In the genomic region with DNA sequence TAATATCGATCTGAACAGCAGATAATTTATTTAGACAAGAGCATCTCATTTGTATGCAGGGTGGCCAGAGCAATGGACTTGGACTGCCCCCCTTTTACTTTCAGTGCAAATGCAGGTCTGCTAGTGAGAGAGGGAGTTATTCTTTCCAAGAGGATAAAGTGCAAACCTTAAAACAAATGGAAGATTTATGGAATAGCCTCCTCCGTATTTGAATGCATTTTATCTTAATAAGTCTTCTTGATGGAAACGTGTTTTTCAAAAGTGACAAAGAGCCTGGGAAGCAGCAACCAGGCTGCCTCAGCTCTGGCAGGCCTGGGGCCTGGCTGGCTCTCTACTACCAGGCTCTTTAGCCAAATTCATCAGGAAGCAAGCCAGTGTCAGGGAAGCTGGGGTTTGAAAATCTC, we compare ENCODE assay signal across 18 cellular contexts. TPM values are rescaled to one million over a fixed set of nuclear protein-coding genes. Genes with fewer than 3 reads are reported as not detected.
A peak's percentile ranks its signal among the peaks of the same experiment; 100 is the strongest.
DNase-seq lines count a peak whose midpoint lies in the region; ATAC-seq, FAIRE-seq and TF ChIP-seq lines count a peak whose summit lies in the region.
"Had no signal": no experiment of that assay in that cellular context is flagged by ENCODE, and none has a peak within 500 bp of the region (broad histone marks: within the 10 kb centered on the region; RNA-seq: fewer than 3 reads in every experiment).

No MANE protein-coding gene starts in this region.

- CTCF ChIA-PET in HepG2 (lab: Yijun Ruan, JAX; ENCODE audit: low intra/inter-chr PET ratio, low total read pairs), result no interaction called here
- CTCF ChIA-PET in CD8-positive, alpha-beta T cell (lab: Charles Lee), result no interaction called here

- H3K9me3 Mint-ChIP-seq in endodermal cell, result no peaks in the 10 kb centered on the region
- H3K9me3 Mint-ChIP-seq in CD8-positive, alpha-beta T cell, result no peaks in the 10 kb centered on the region

- no peak overlapping the region for H3K18ac ChIP-seq in mesenchymal stem cell (ENCODE audit: low read depth in 1 of 2, low read length in 2 of 2)

- no peak overlapping the region for H2BK120ac ChIP-seq in mesenchymal stem cell (ENCODE audit: low read depth, low read length)

- peaks cover 60% of the 10 kb centered on the region for H3K79me2 ChIP-seq in HepG2 (ENCODE audit: insufficient read depth, low read length)

- WGBS in HepG2 (ENCODE audit: low lambda C conversion rate), result 77% methylated on average over 3 of the region's 3 CpGs
- 47% methylated on average over 3 of the region's 3 CpGs for WGBS in right lobe of liver (ENCODE audit: insufficient coverage, low coverage, low lambda C conversion rate, missing lambda C conversion rate)
- 24 to 34% methylated on average over 2 to 3 of the region's 3 CpGs for WGBS in endodermal cell (ENCODE audit: insufficient coverage in 1 of 2, insufficient read length in 1 of 2), 2 experiments
- 72% methylated on average over 3 of the region's 3 CpGs for WGBS in mesenchymal stem cell

- H3K27ac ChIP-seq in HepG2 (ENCODE audit: extremely low read length, insufficient read depth, low read length) (no peak overlapping the region), right lobe of liver (no peak overlapping the region), endodermal cell (ENCODE audit: low read depth, low read length) (peak overlapping the region; percentile 52), mesenchymal stem cell (ENCODE audit: low read length, poor library complexity, severe bottlenecking) (no peak overlapping the region)
- no peak overlapping the region for H3K27ac ChIP-seq in CD8-positive, alpha-beta T cell (ENCODE audit: low read depth, low read length)
- H3K27ac ChIP-seq: A549 had no signal

- TF ChIP-seq CTCF in HepG2 (CRISPR knock-in tag; IDR thresholded peaks at IDR 0.05) (0 out of 2 replicates have a peak, but pooled peaks have one; percentile 9), right lobe of liver (IDR thresholded peaks at IDR 0.05) (no peak), endodermal cell (conservative IDR thresholded peaks at IDR 0.05) (no peak)
- TF ChIP-seq CTCF in CD8-positive, alpha-beta T cell (IDR thresholded peaks at IDR 0.05), result no peak

- no peak overlapping the region for H2AK5ac ChIP-seq in mesenchymal stem cell (ENCODE audit: low read length, severe bottlenecking)

- ATAC-seq in HepG2 (0 out of 3 replicates have a peak, but pooled peaks have one; percentile 10), right lobe of liver (no peak)
- no peak for ATAC-seq in CD8-positive, alpha-beta T cell
- ATAC-seq: A549; activated CD4-positive, CD25-positive, alpha-beta regulatory T cell treated with anti-CD3 and anti-CD28 coated beads, Interleukin-2, amount 50 U/mL, for 24 hours had no signal

- H2BK5ac ChIP-seq in mesenchymal stem cell (ENCODE audit: low read depth, low read length, poor library complexity, severe bottlenecking), result no peak overlapping the region

- no peaks in the 10 kb centered on the region for H3K36me3 Mint-ChIP-seq in endodermal cell (ENCODE audit: low read depth)
- no peaks in the 10 kb centered on the region for H3K36me3 Mint-ChIP-seq in CD8-positive, alpha-beta T cell

- H3K9me3 ChIP-seq in HepG2 (ENCODE audit: low read length), result no peaks in the 10 kb centered on the region
- no peaks in the 10 kb centered on the region for H3K9me3 ChIP-seq in right lobe of liver
- H3K9me3 ChIP-seq in endodermal cell (ENCODE audit: control insufficient read depth, low read length), result no peaks in the 10 kb centered on the region
- H3K9me3 ChIP-seq in mesenchymal stem cell (ENCODE audit: control insufficient read depth, low read length), result no peaks in the 10 kb centered on the region
- H3K9me3 ChIP-seq in CD8-positive, alpha-beta T cell (ENCODE audit: low read length), result no peaks in the 10 kb centered on the region
- H3K9me3 ChIP-seq: A549, thyroid gland had no signal

- H3K4me3 Mint-ChIP-seq in endodermal cell, result no peak overlapping the region
- no peak overlapping the region for H3K4me3 Mint-ChIP-seq in CD8-positive, alpha-beta T cell

- in situ Hi-C loops in HepG2 (cut with HindIII; ENCODE audit: extremely low pct_ligation_motif_present, low pct_unique_long_range_greater_than_20kb), result loop anchor here (10.0 kb wide), 1 partner anchor 325 kb away; no protein-coding TSS in a partner anchor

- TF ChIP-seq POLR2A in HepG2 (IDR thresholded peaks at IDR 0.05; ENCODE audit: insufficient read depth in 1 of 2, low read depth in 2 of 2, low read length in 2 of 2), result no peak
- no peak for TF ChIP-seq POLR2A in right lobe of liver (IDR thresholded peaks at IDR 0.05)

- H3K23ac ChIP-seq in mesenchymal stem cell (ENCODE audit: low read length in 2 of 2), result no peak overlapping the region

- H3K36me3 ChIP-seq in HepG2 (replicated peaks in 1 of 2; ENCODE audit: control insufficient read depth in 1 of 2, insufficient read depth in 2 of 2, low read length in 2 of 2) (peaks cover 10 to 53% of the 10 kb centered on the region in 2 experiments), right lobe of liver (no peaks in the 10 kb centered on the region), endodermal cell (ENCODE audit: control insufficient read depth, insufficient read depth, low read length) (no peaks in the 10 kb centered on the region), mesenchymal stem cell (ENCODE audit: control insufficient read depth in 1 of 2, insufficient read depth in 2 of 2, low read depth in 1 of 2, low read length in 2 of 2) (peaks cover 2 to 12% of the 10 kb centered on the region in 2 experiments)
- H3K36me3 ChIP-seq in CD8-positive, alpha-beta T cell (ENCODE audit: insufficient read depth, low read length), result no peaks in the 10 kb centered on the region
- H3K36me3 ChIP-seq: thyroid gland had no signal

- H2BK12ac ChIP-seq in mesenchymal stem cell (ENCODE audit: low read length in 2 of 2), result no peak overlapping the region

- H3K4me2 ChIP-seq in HepG2 (ENCODE audit: low read depth, low read length), result peak overlapping the region; percentile 61
- peak overlapping the region; percentile 54 for H3K4me2 ChIP-seq in mesenchymal stem cell (ENCODE audit: low read length, poor library complexity, severe bottlenecking)
- H3K4me2 ChIP-seq: A549 had no signal

- H3K27ac Mint-ChIP-seq in endodermal cell, result no peak overlapping the region
- no peak overlapping the region for H3K27ac Mint-ChIP-seq in CD8-positive, alpha-beta T cell

- H2BK15ac ChIP-seq in mesenchymal stem cell (ENCODE audit: low read depth, poor library complexity, severe bottlenecking), result no peak overlapping the region

- peak overlapping the region in 1 of 3 experiments; percentile 28; a peak in 2 of 6 replicates for H3K4me3 ChIP-seq in HepG2 (replicated peaks in 1 of 3; ENCODE audit: insufficient read depth in 1 of 3, low read depth in 2 of 3, low read length in 3 of 3)
- no peak overlapping the region for H3K4me3 ChIP-seq in right lobe of liver
- H3K4me3 ChIP-seq in endodermal cell (ENCODE audit: low read length), result no peak overlapping the region
- H3K4me3 ChIP-seq in mesenchymal stem cell (ENCODE audit: insufficient read depth in 1 of 2, low read depth in 1 of 2, low read length in 2 of 2), result no peak overlapping the region
- H3K4me3 ChIP-seq in CD8-positive, alpha-beta T cell (ENCODE audit: low read depth, low read length), result no peak overlapping the region
- H3K4me3 ChIP-seq: A549, thyroid gland had no signal

- H3K4ac ChIP-seq in mesenchymal stem cell (ENCODE audit: low read depth in 1 of 2, low read length in 2 of 2), result no peak overlapping the region

- no peak overlapping the region for H4K8ac ChIP-seq in mesenchymal stem cell (ENCODE audit: low read length)

- H3K27me3 ChIP-seq in HepG2 (ENCODE audit: control insufficient read depth in 1 of 2, insufficient read depth in 2 of 2, low read length in 2 of 2) (no peaks in the 10 kb centered on the region; a peak in 1 of 5 replicates), right lobe of liver (no peaks in the 10 kb centered on the region), endodermal cell (ENCODE audit: control insufficient read depth, insufficient read depth, low read length, poor library complexity, severe bottlenecking) (peaks cover 98% of the 10 kb centered on the region), mesenchymal stem cell (ENCODE audit: control insufficient read depth in 1 of 2, insufficient read depth in 1 of 2, low read length in 2 of 2) (peaks cover 0 to 29% of the 10 kb centered on the region in 2 experiments)
- peaks cover 56% of the 10 kb centered on the region for H3K27me3 ChIP-seq in CD8-positive, alpha-beta T cell (ENCODE audit: insufficient read depth, low read length)

- BruUV-seq in HepG2 (replicated peaks; lab: Mats Ljungman, UMichigan), result no TSS peak

- intact Hi-C loops in HepG2 (cut with micrococcal nuclease; ENCODE audit: unreplicated experiment), result no loop called here
- intact Hi-C loops in right lobe of liver (cut with DNase I), result no loop called here
- intact Hi-C loops in CD8-positive, alpha-beta T cell (cut with DNase I, micrococcal nuclease), result no loop called here

- H4K91ac ChIP-seq in mesenchymal stem cell (ENCODE audit: low read length), result no peak overlapping the region

- H3K4me1 ChIP-seq in HepG2 (ENCODE audit: insufficient read depth, low read length), result peaks cover 53% of the 10 kb centered on the region
- no peaks in the 10 kb centered on the region for H3K4me1 ChIP-seq in right lobe of liver
- peaks cover 7% of the 10 kb centered on the region for H3K4me1 ChIP-seq in endodermal cell (ENCODE audit: control insufficient read depth, insufficient read depth, low read length)
- peaks cover 17% of the 10 kb centered on the region for H3K4me1 ChIP-seq in mesenchymal stem cell (ENCODE audit: control insufficient read depth, insufficient read depth, low read depth, low read length)
- peaks cover 3% of the 10 kb centered on the region for H3K4me1 ChIP-seq in CD8-positive, alpha-beta T cell (ENCODE audit: insufficient read depth, low read length)

- peaks cover 15% of the 10 kb centered on the region for H3K4me1 Mint-ChIP-seq in endodermal cell
- H3K4me1 Mint-ChIP-seq in CD8-positive, alpha-beta T cell (ENCODE audit: low read depth), result peaks cover 16% of the 10 kb centered on the region

- DNase-seq in HepG2 (ENCODE audit: low spot score) (no peak), right lobe of liver (no peak), endodermal cell (no peak), mesenchymal stem cell (peak; percentile 40), KG1 (lab: John Stamatoyannopoulos, UW) (no peak), NAMALWA (ENCODE audit: low spot score) (no peak), NCI-H446 treated with DMSO at 0.1 percent for 48 hours (lab: John Stamatoyannopoulos, UW) (no peak)
- DNase-seq in CD8-positive, alpha-beta T cell, result no peak
- DNase-seq: aorta; effector CD8-positive, alpha-beta T cell; mammary epithelial cell; stimulated activated CD4-positive, alpha-beta T cell treated with anti-CD3 and anti-CD28 coated beads, Interleukin-4, amount 100 ng/mL, for 1 hour; stimulated activated CD8-positive, alpha-beta memory T cell treated with anti-CD3 and anti-CD28 coated beads, Interleukin-4, amount 100 ng/mL, for 48 hours; thyroid gland had no signal

- no peak overlapping the region for H2AFZ ChIP-seq in HepG2 (ENCODE audit: low read length)
- no peak overlapping the region for H2AFZ ChIP-seq in mesenchymal stem cell (ENCODE audit: low read depth, low read length)

- FAIRE-seq in HepG2 (lab: Jason Lieb, UNC), result no peak
- FAIRE-seq: A549, GM12892 had no signal

- no peak overlapping the region for H3K14ac ChIP-seq in mesenchymal stem cell (ENCODE audit: low read length in 2 of 2)

- TF ChIP-seq RAD21 in HepG2 (CRISPR knock-in tag; IDR thresholded peaks at IDR 0.05), result no peak

- H3K79me1 ChIP-seq in mesenchymal stem cell (replicated peaks; ENCODE audit: low read length, poor library complexity, severe bottlenecking), result no peaks in the 10 kb centered on the region

- POLR2A ChIA-PET in HepG2 (lab: Yijun Ruan, JAX), result no interaction called here
- POLR2A ChIA-PET in CD8-positive, alpha-beta T cell (lab: Charles Lee), result interaction anchor here (1.3 kb wide), 1 partner anchor 9 kb away, joined by 3 read pairs; no protein-coding TSS in a partner anchor

- TF ChIP-seq EP300 in HepG2 (IDR thresholded peaks at IDR 0.05; ENCODE audit: low read depth in 2 of 2, low read length in 2 of 2), result no peak
- no peak for TF ChIP-seq EP300 in HepG2 (CRISPR knock-in tag; IDR thresholded peaks at IDR 0.05; ENCODE audit: borderline replicate concordance)

- H3K27me3 Mint-ChIP-seq in endodermal cell (ENCODE audit: insufficient read depth), result peaks cover 33% of the 10 kb centered on the region
- peaks cover 83% of the 10 kb centered on the region for H3K27me3 Mint-ChIP-seq in CD8-positive, alpha-beta T cell (ENCODE audit: low read depth)

- H4K20me1 ChIP-seq in HepG2 (ENCODE audit: insufficient read depth, low read length), result peaks cover 62% of the 10 kb centered on the region

- H3K9ac ChIP-seq in HepG2 (ENCODE audit: insufficient read depth, low read depth, low read length) (no peak overlapping the region), endodermal cell (ENCODE audit: extremely low read depth, low read length, poor library complexity, severe bottlenecking) (no peak overlapping the region), mesenchymal stem cell (ENCODE audit: low read length) (no peak overlapping the region)

RNA-seq across cellular contexts. Expression of a gene that starts 6.8 kb away (rescaled TPM):
- total RNA-seq in HepG2 (2016; rRNA removed; fragmentation: Illumina TruSeq; extraction: Trizol) (14.0 and 17.1 TPM in 2 replicates), right lobe of liver (10 to 100 TPM in 2 of 6 experiments, 1 to 10 TPM in 4; 5.3 to 12.1 (median 9.4) TPM), endodermal cell (under 1 TPM in 1 of 2 donors, not detected in 1; 0.22 TPM)
- 4.3 and 4.6 TPM in 2 replicates for total RNA-seq in HepG2 (2016; cell fraction: cytosol; rRNA removed; fragmentation: Illumina TruSeq; extraction: Trizol; ENCODE audit: low read depth)
- total RNA-seq in HepG2 (2016; cell fraction: insoluble cytoplasmic fraction; rRNA removed; fragmentation: Illumina TruSeq; extraction: Trizol), result 12.7 and 15.6 TPM in 2 replicates
- total RNA-seq in HepG2 (2016; cell fraction: membrane; rRNA removed; fragmentation: Illumina TruSeq; extraction: Trizol), result 12.0 and 12.1 TPM in 2 replicates
- total RNA-seq in HepG2 (2016; cell fraction: nucleus; rRNA removed; fragmentation: Illumina TruSeq; extraction: Trizol), result 14.7 and 16.7 TPM in 2 replicates
- 59.7 and 76.5 TPM in 2 replicates for polyA plus RNA-seq in HepG2 (2011; rRNA removed)
- polyA plus RNA-seq in HepG2 (2011; cell fraction: cytosol; rRNA removed), result 48.3 and 60.7 TPM in 2 replicates
- polyA plus RNA-seq in HepG2 (2011; cell fraction: nucleus; rRNA removed), result 179 and 207 TPM in 2 replicates
- polyA plus RNA-seq in HepG2 (2012), result 28.9 and 65.9 TPM in 2 replicates
- polyA plus RNA-seq in HepG2 (2016; cell fraction: cytosol; fragmentation: Illumina TruSeq; extraction: Trizol; ENCODE audit: low read depth), result 1.4 and 2.1 TPM in 2 replicates
- 16.0 and 19.7 TPM in 2 replicates for polyA plus RNA-seq in HepG2 (2016; cell fraction: insoluble cytoplasmic fraction; fragmentation: Illumina TruSeq; extraction: Trizol; ENCODE audit: low read depth)
- polyA plus RNA-seq in HepG2 (2016; cell fraction: membrane; fragmentation: Illumina TruSeq; extraction: Trizol; ENCODE audit: low read depth), result 4.8 and 5.9 TPM in 2 replicates
- polyA plus RNA-seq in HepG2 (2016; cell fraction: nucleus; fragmentation: Illumina TruSeq; extraction: Trizol; ENCODE audit: insufficient read depth, low read depth), result 37.8 and 39.6 TPM in 2 replicates
- 62.1 and 114 TPM in 2 replicates for polyA minus RNA-seq in HepG2 (2011; rRNA and poly(A)+ RNA removed; ENCODE audit: low replicate concordance)
- polyA minus RNA-seq in HepG2 (2011; cell fraction: cytosol; rRNA and poly(A)+ RNA removed), result 46.9 and 57.0 TPM in 2 replicates
- polyA minus RNA-seq in HepG2 (2011; cell fraction: nucleus; rRNA and poly(A)+ RNA removed), result 29.7 and 42.6 TPM in 2 replicates
- 304 TPM for polyA plus RNA-seq in endodermal cell (2013, experiment 1 of 2)
- polyA plus RNA-seq in endodermal cell (2013, experiment 2 of 2), result 263 TPM
- polyA plus RNA-seq in mesenchymal stem cell (2013, experiment 1 of 2), result 206 TPM
- polyA plus RNA-seq in mesenchymal stem cell (2013, experiment 2 of 2), result 191 TPM
- total RNA-seq in CD8-positive, alpha-beta T cell, result not detected
- total RNA-seq: T-helper 1 cell treated with Interleukin-12 subunit alpha and Interleukin-12 subunit beta and Interleukin-4 antibody, amounts not matched to agents 30 ng/mL and 1 ng/mL, for 36 hours had no signal

RNA-seq across cellular contexts. Expression of a gene that starts 8.8 kb away (rescaled TPM):
- total RNA-seq in HepG2 (2016; rRNA removed; fragmentation: Illumina TruSeq; extraction: Trizol) (2.1 and 2.8 TPM in 2 replicates), right lobe of liver (1 to 10 TPM; 1.2 to 3.8 (median 2.3) TPM), endodermal cell (1 to 10 TPM; 1.4 to 3.3 TPM)
- 2.5 and 2.7 TPM in 2 replicates for total RNA-seq in HepG2 (2016; cell fraction: cytosol; rRNA removed; fragmentation: Illumina TruSeq; extraction: Trizol; ENCODE audit: low read depth)
- total RNA-seq in HepG2 (2016; cell fraction: insoluble cytoplasmic fraction; rRNA removed; fragmentation: Illumina TruSeq; extraction: Trizol), result 0.64 and 1.1 TPM in 2 replicates
- total RNA-seq in HepG2 (2016; cell fraction: membrane; rRNA removed; fragmentation: Illumina TruSeq; extraction: Trizol), result 3.5 and 3.7 TPM in 2 replicates
- 3.5 and 4.9 TPM in 2 replicates for total RNA-seq in HepG2 (2016; cell fraction: nucleus; rRNA removed; fragmentation: Illumina TruSeq; extraction: Trizol)
- 2.8 and 3.1 TPM in 2 replicates for polyA plus RNA-seq in HepG2 (2011; rRNA removed)
- 1.1 and 2.4 TPM in 2 replicates for polyA plus RNA-seq in HepG2 (2011; cell fraction: cytosol; rRNA removed)
- polyA plus RNA-seq in HepG2 (2011; cell fraction: nucleus; rRNA removed), result 2.9 and 5.9 TPM in 2 replicates
- polyA plus RNA-seq in HepG2 (2012), result 5.1 and 7.3 TPM in 2 replicates
- 3.6 and 4.1 TPM in 2 replicates for polyA plus RNA-seq in HepG2 (2016; cell fraction: cytosol; fragmentation: Illumina TruSeq; extraction: Trizol; ENCODE audit: low read depth)
- 0.48 and 2.3 TPM in 2 replicates for polyA plus RNA-seq in HepG2 (2016; cell fraction: insoluble cytoplasmic fraction; fragmentation: Illumina TruSeq; extraction: Trizol; ENCODE audit: low read depth)
- polyA plus RNA-seq in HepG2 (2016; cell fraction: membrane; fragmentation: Illumina TruSeq; extraction: Trizol; ENCODE audit: low read depth), result 2.6 and 5.7 TPM in 2 replicates
- polyA plus RNA-seq in HepG2 (2016; cell fraction: nucleus; fragmentation: Illumina TruSeq; extraction: Trizol; ENCODE audit: insufficient read depth, low read depth), result 2.3 and 2.9 TPM in 2 replicates
- 2.2 and 4.6 TPM in 2 replicates for polyA minus RNA-seq in HepG2 (2011; rRNA and poly(A)+ RNA removed; ENCODE audit: low replicate concordance)
- 2.1 TPM in 1 of 2 replicates, not detected in the other for polyA minus RNA-seq in HepG2 (2011; cell fraction: cytosol; rRNA and poly(A)+ RNA removed)
- 27.3 and 33.1 TPM in 2 replicates for polyA minus RNA-seq in HepG2 (2011; cell fraction: nucleus; rRNA and poly(A)+ RNA removed)
- polyA plus RNA-seq in endodermal cell (2013, experiment 1 of 2), result 37.1 TPM
- polyA plus RNA-seq in endodermal cell (2013, experiment 2 of 2), result 26.7 TPM
- polyA plus RNA-seq in mesenchymal stem cell (2013, experiment 1 of 2), result 49.8 TPM
- 50.1 TPM for polyA plus RNA-seq in mesenchymal stem cell (2013, experiment 2 of 2)
- not detected for total RNA-seq in CD8-positive, alpha-beta T cell
- total RNA-seq: T-helper 1 cell treated with Interleukin-12 subunit alpha and Interleukin-12 subunit beta and Interleukin-4 antibody, amounts not matched to agents 30 ng/mL and 1 ng/mL, for 36 hours had no signal

Comparison
In these comparisons a context has a peak if more than half of its experiments do, and no peak if none do; other contexts are left out.
1. RNA of a gene that starts 6.8 kb away (total RNA-seq): 4.3 to 17.1 TPM in HepG2 and 5.3 to 12.1 TPM in right lobe of liver; 0.22 TPM in endodermal cell and not detected in CD8-positive, alpha-beta T cell; every median in the first group is over 4 times any median in the second.